In genomic region chr1:65527211-65527610, GRCh38 we compare ENCODE assay signal across 2 cellular contexts.
TF ChIP-seq lines count a peak whose summit lies in the region.

No MANE protein-coding gene starts in this region.

TF ChIP-seq in liver, 16 proteins besides CTCF, POLR2A, EP300 and RAD21 (continued from another document):
- TF ChIP-seq REST (IDR thresholded peaks at IDR 0.05) = peak; percentile 83
- peak; percentile 17 for TF ChIP-seq SP1 (IDR thresholded peaks at IDR 0.05)
- peak in 1 of 2 donors; percentile 35 for TF ChIP-seq EGR1 (IDR thresholded peaks at IDR 0.05; ENCODE audit: low read depth in 2 of 2)
- peak in 1 of 2 donors; percentile 54 for TF ChIP-seq RXRA (IDR thresholded peaks at IDR 0.05)
- peak in 1 of 2 donors; percentile 25 for TF ChIP-seq JUND (IDR thresholded peaks at IDR 0.05)
- no peak for TF ChIP-seq ZBTB33 (IDR thresholded peaks at IDR 0.05)
- TF ChIP-seq YY1 (IDR thresholded peaks at IDR 0.05) = peak; percentile 85
- no peak for TF ChIP-seq NR2F2 (IDR thresholded peaks at IDR 0.05)
- no peak for TF ChIP-seq HNF4G (IDR thresholded peaks at IDR 0.05)
- no peak for TF ChIP-seq FOXA1 (IDR thresholded peaks at IDR 0.05)
TF ChIP-seq in liver: peak in this region for 10.

TF ChIP-seq in HepG2, 621 proteins besides CTCF, POLR2A, EP300 and RAD21 (continued from another document):
- TF ChIP-seq ZNF18 (CRISPR knock-in tag; IDR thresholded peaks at IDR 0.05; ENCODE audit: insufficient replicate concordance) (no peak), KLF9 (CRISPR knock-in tag; IDR thresholded peaks at IDR 0.05; ENCODE audit: low read depth) (no peak), HHEX (CRISPR knock-in tag; IDR thresholded peaks at IDR 0.05) (no peak), RXRB (CRISPR knock-in tag; IDR thresholded peaks at IDR 0.05; ENCODE audit: borderline replicate concordance) (no peak), MTF1 (CRISPR knock-in tag; IDR thresholded peaks at IDR 0.05) (no peak)
TF ChIP-seq in HepG2: peak in this region for 0.
